ENCODE assay signal across 8 cellular contexts in genomic region chr3:10015476-10015904, GRCh38. TPM values are rescaled to one million over a fixed set of nuclear protein-coding genes. Genes with fewer than 3 reads are reported as not detected.
DNase-seq lines count a peak whose midpoint lies in the region; ATAC-seq and TF ChIP-seq lines count a peak whose summit lies in the region.

No MANE protein-coding gene starts in this region.

- POLR2A ChIA-PET in IMR-90 (lab: Charles Lee; ENCODE audit: unreplicated experiment), result interaction anchor here (1.4 kb wide), 1 partner anchor 9 kb away, joined by 3 read pairs; no protein-coding TSS in a partner anchor

- peak overlapping the region; percentile 94; the same call in 1 of the 3 replicates for H2BK15ac ChIP-seq in IMR-90 (ENCODE audit: low read depth, low read length)

- H3K9me1 ChIP-seq in IMR-90 (ENCODE audit: insufficient read depth, low read length), result peaks cover 11% of the 10 kb centered on the region

- peak; percentile 60 for ATAC-seq in IMR-90 (ENCODE audit: low read depth)
- ATAC-seq in GM19397 (IDR thresholded peaks at IDR 0.05; ENCODE audit: unreplicated experiment), result no peak
- ATAC-seq in activated naive CD4-positive, alpha-beta T cell treated with anti-CD3 and anti-CD28 coated beads, Interleukin-2, amount 50 U/mL, for 72 hours, result no peak

- 0% methylated on average over 1 of the region's 10 CpGs; no CpG with 5 or more reads in 1 of the 2 experiments for WGBS in IMR-90 (ENCODE audit: extremely low coverage in 2 of 2, insufficient read length in 1 of 2), 2 experiments
- 35% methylated on average over 8 of the region's 10 CpGs for WGBS in suprapubic skin

- peak overlapping the region; percentile 65; the same call in 1 of the 2 replicates for H3K23ac ChIP-seq in IMR-90 (ENCODE audit: low read depth, low read length)

- H2BK20ac ChIP-seq in IMR-90 (ENCODE audit: low read depth, low read length), result peak overlapping the region; percentile 30; the same call in 1 of the 2 replicates

- H4K5ac ChIP-seq in IMR-90 (ENCODE audit: low read depth, low read length), result peak overlapping the region; percentile 2; the same call in 1 of the 2 replicates

- peak overlapping the region; percentile 94 for H4K91ac ChIP-seq in IMR-90 (ENCODE audit: insufficient read depth, low read depth, low read length)

- no peak for TF ChIP-seq RAD21 in IMR-90 (IDR thresholded peaks at IDR 0.05; ENCODE audit: low read length)

- peak overlapping the region; percentile 69 to 93 for H4K8ac ChIP-seq in IMR-90 (ENCODE audit: low read depth in 2 of 2, low read length in 2 of 2)

- dilution Hi-C loops in IMR-90 (cut with HindIII; ENCODE audit: low sequenced_read_pairs, unreplicated experiment), result no loop called here

- peak overlapping the region; percentile 82 for H2AFZ ChIP-seq in IMR-90 (replicated peaks; ENCODE audit: low read length, poor library complexity)

- H3K4me1 ChIP-seq in IMR-90 (ENCODE audit: control insufficient read depth, insufficient read depth, low read length) (peaks cover 19% of the 10 kb centered on the region), suprapubic skin (peaks cover 27% of the 10 kb centered on the region)

- H3K56ac ChIP-seq in IMR-90 (ENCODE audit: extremely low read depth, insufficient read depth, low read length), result peak overlapping the region; percentile 45; the same call in 1 of the 2 replicates

- H3K27me3 ChIP-seq in IMR-90 (ENCODE audit: control insufficient read depth, insufficient read depth, low read length), result no peaks in the 10 kb centered on the region
- no peaks in the 10 kb centered on the region for H3K27me3 ChIP-seq in suprapubic skin

- TF ChIP-seq CTCF in IMR-90 (conservative IDR thresholded peaks at IDR 0.05; ENCODE audit: low read depth, low read length) (no peak), suprapubic skin (IDR thresholded peaks at IDR 0.05) (no peak)

- H3K4me3 ChIP-seq in IMR-90 (ENCODE audit: insufficient read depth, low read depth, low read length) (no peak overlapping the region), suprapubic skin (no peak overlapping the region)

- peaks cover 5 to 30% of the 10 kb centered on the region in 2 experiments; a peak in 3 of 4 replicates for H3K79me1 ChIP-seq in IMR-90 (ENCODE audit: low read depth in 1 of 2, low read length in 2 of 2)

- peak; percentile 97 for DNase-seq in IMR-90
- peak; percentile 77 for DNase-seq in brain pericyte (ENCODE audit: low read depth, low spot score)
- DNase-seq in kidney glomerular epithelial cell (lab: John Stamatoyannopoulos, UW), result peak; percentile 86
- DNase-seq in suprapubic skin (ENCODE audit: low spot score in 2 of 2), result peak; percentile 94 to 95
- DNase-seq in NCI-H510A treated with DMSO at 0.1 percent for 48 hours (lab: John Stamatoyannopoulos, UW), result no peak
- no peak for DNase-seq in activated naive CD4-positive, alpha-beta T cell treated with anti-CD3 and anti-CD28 coated beads, Interleukin-2, amount 50 U/mL, for 72 hours (ENCODE audit: low spot score in 2 of 2)
- DNase-seq in activated T-cell treated with anti-CD3 and anti-CD28 coated beads, Interleukin-2, amount 50 U/mL, for 24 hours, result no peak

- H3K4me3 Mint-ChIP-seq in activated T-cell treated with anti-CD3 and anti-CD28 coated beads, Interleukin-2, amount 50 U/mL, for 24 hours, result no peak overlapping the region

- in situ Hi-C loops in IMR-90 (cut with MboI; ENCODE audit: low sequenced_read_pairs), result no loop called here

- no peak for TF ChIP-seq EP300 in suprapubic skin (IDR thresholded peaks at IDR 0.05)

- 0 out of 2 replicates have a peak, but pooled peaks cover 7% of the 10 kb centered on the region for H4K20me1 ChIP-seq in IMR-90 (ENCODE audit: insufficient read depth, low read length)

- peak overlapping the region; percentile 26 for H3K14ac ChIP-seq in IMR-90 (replicated peaks; ENCODE audit: low read depth, low read length)

- no peak overlapping the region for H3K27ac Mint-ChIP-seq in activated naive CD4-positive, alpha-beta T cell treated with anti-CD3 and anti-CD28 coated beads, Interleukin-2, amount 50 U/mL, for 72 hours
- no peak overlapping the region for H3K27ac Mint-ChIP-seq in activated T-cell treated with anti-CD3 and anti-CD28 coated beads, Interleukin-2, amount 50 U/mL, for 24 hours

- H3K27ac ChIP-seq in IMR-90 (ENCODE audit: insufficient read depth, low read length), result peak overlapping the region; percentile 93
- H3K27ac ChIP-seq in suprapubic skin, result peak overlapping the region; percentile 82

- H3K18ac ChIP-seq in IMR-90 (ENCODE audit: low read depth, low read length), result peak overlapping the region; percentile 33

- H2AK9ac ChIP-seq in IMR-90 (replicated peaks; ENCODE audit: low read depth, low read length, poor library complexity), result peak overlapping the region; percentile 98

- CTCF ChIA-PET in IMR-90 (lab: Yijun Ruan, JAX), result interaction anchor here (0.6 to 1.5 kb wide), 2 partner anchors 11 to 40 kb away, joined by 4 to 6 read pairs; partner anchors contain the start of gene FANCD2

- H2AK5ac ChIP-seq in IMR-90 (ENCODE audit: low read depth, low read length), result peak overlapping the region; percentile 41; the same call in 1 of the 2 replicates

- peak overlapping the region; percentile 97 for H3K4ac ChIP-seq in IMR-90 (ENCODE audit: low read depth, low read length)

- peak overlapping the region; percentile 92 for H2BK5ac ChIP-seq in IMR-90 (ENCODE audit: low read depth, low read length, poor library complexity, severe bottlenecking)

- peak overlapping the region; percentile 47 for H3K9ac ChIP-seq in IMR-90 (ENCODE audit: low read depth, low read length)

- H3K36me3 Mint-ChIP-seq in activated naive CD4-positive, alpha-beta T cell treated with anti-CD3 and anti-CD28 coated beads, Interleukin-2, amount 50 U/mL, for 72 hours, result no peaks in the 10 kb centered on the region
- peaks cover 34% of the 10 kb centered on the region for H3K36me3 Mint-ChIP-seq in activated T-cell treated with anti-CD3 and anti-CD28 coated beads, Interleukin-2, amount 50 U/mL, for 24 hours (ENCODE audit: low read depth)

- no peak for TF ChIP-seq POLR2A in IMR-90 (IDR thresholded peaks at IDR 0.05; ENCODE audit: low read depth, low read length)
- no peak for TF ChIP-seq POLR2A in suprapubic skin (IDR thresholded peaks at IDR 0.05)

- intact Hi-C loops in IMR-90 (cut with micrococcal nuclease), result no loop called here

- no peaks in the 10 kb centered on the region for H3K9me3 Mint-ChIP-seq in activated naive CD4-positive, alpha-beta T cell treated with anti-CD3 and anti-CD28 coated beads, Interleukin-2, amount 50 U/mL, for 72 hours
- H3K9me3 Mint-ChIP-seq in activated T-cell treated with anti-CD3 and anti-CD28 coated beads, Interleukin-2, amount 50 U/mL, for 24 hours, result no peaks in the 10 kb centered on the region

- H3K27me3 Mint-ChIP-seq in activated T-cell treated with anti-CD3 and anti-CD28 coated beads, Interleukin-2, amount 50 U/mL, for 24 hours, result peaks cover 9% of the 10 kb centered on the region

- H3K9me3 ChIP-seq in IMR-90 (ENCODE audit: control insufficient read depth, insufficient read depth, low read length) (no peaks in the 10 kb centered on the region), suprapubic skin (no peaks in the 10 kb centered on the region)

- no TSS peak for BruUV-seq in IMR-90 (replicated peaks; lab: Mats Ljungman, UMichigan)

- H3K36me3 ChIP-seq in IMR-90 (ENCODE audit: control insufficient read depth, insufficient read depth, low read length) (peaks cover 10% of the 10 kb centered on the region), suprapubic skin (peaks cover 21% of the 10 kb centered on the region)

- peaks cover 20% of the 10 kb centered on the region for H3K4me1 Mint-ChIP-seq in activated T-cell treated with anti-CD3 and anti-CD28 coated beads, Interleukin-2, amount 50 U/mL, for 24 hours (ENCODE audit: low read depth)

- peak overlapping the region; percentile 49 for H3K4me2 ChIP-seq in IMR-90 (ENCODE audit: low read depth, low read length)

- peak overlapping the region; percentile 96 for H2BK120ac ChIP-seq in IMR-90 (ENCODE audit: low read depth, low read length)

TF ChIP-seq in IMR-90, 13 proteins besides CTCF, POLR2A, EP300 and RAD21 (continues in another document):
- TF ChIP-seq RFX5 (IDR thresholded peaks at IDR 0.05; ENCODE audit: low read depth, low read length) (no peak), FOS (IDR thresholded peaks at IDR 0.05; ENCODE audit: low read depth, low read length) (no peak), ELK1 (IDR thresholded peaks at IDR 0.05; ENCODE audit: borderline replicate concordance, low read depth, low read length) (no peak), CHD1 (IDR thresholded peaks at IDR 0.05; ENCODE audit: low read depth, low read length) (no peak), SMC3 (IDR thresholded peaks at IDR 0.05; ENCODE audit: low read depth, low read length) (no peak), RCOR1 (IDR thresholded peaks at IDR 0.05; ENCODE audit: insufficient replicate concordance, low read length) (no peak), MAZ (IDR thresholded peaks at IDR 0.05; ENCODE audit: borderline replicate concordance, low read depth, low read length) (no peak; the same call in 1 of the 2 replicates), CEBPB (IDR thresholded peaks at IDR 0.05; ENCODE audit: low read depth, low read length) (peak; percentile 94), MXI1 (IDR thresholded peaks at IDR 0.05; ENCODE audit: borderline replicate concordance, low read depth, low read length) (0 out of 2 replicates have a peak, but pooled peaks have one; percentile 15)

RNA-seq across cellular contexts. Expression of gene FANCD2, which starts 10.7 kb away (rescaled TPM):
- 18.9 and 19.7 TPM in 2 replicates for total RNA-seq in IMR-90 (2012; rRNA removed)
- 7.2 and 8.9 TPM in 2 replicates for polyA plus RNA-seq in IMR-90 (2012; rRNA removed)
- 2.2 and 4.7 TPM in 2 replicates for polyA plus RNA-seq in IMR-90 (2012; cell fraction: cytosol; rRNA removed)
- 5.4 and 22.6 TPM in 2 replicates for polyA plus RNA-seq in IMR-90 (2012; cell fraction: nucleus; rRNA removed; ENCODE audit: low replicate concordance)
- total RNA-seq in suprapubic skin, result 10 to 100 TPM in 2 of 4 donors, 1 to 10 TPM in 2; 4.9 to 23.2 (median 10.5) TPM
- total RNA-seq in activated naive CD4-positive, alpha-beta T cell treated with anti-CD3 and anti-CD28 coated beads, Interleukin-2, amount 50 U/mL, for 72 hours, result 100 to 1,000 TPM in 1 of 2 donors, 10 to 100 TPM in 1; 69.7 to 101 TPM

RNA-seq across cellular contexts. Expression of gene EMC3, which starts 28.8 kb away (rescaled TPM):
- total RNA-seq in IMR-90 (2012; rRNA removed), result 78.9 and 152 TPM in 2 replicates
- 83.3 and 96.7 TPM in 2 replicates for polyA plus RNA-seq in IMR-90 (2012; rRNA removed)
- 25.8 and 65.5 TPM in 2 replicates for polyA plus RNA-seq in IMR-90 (2012; cell fraction: cytosol; rRNA removed)
- polyA plus RNA-seq in IMR-90 (2012; cell fraction: nucleus; rRNA removed; ENCODE audit: low replicate concordance), result 19.1 and 55.3 TPM in 2 replicates
- total RNA-seq in suprapubic skin, result 10 to 100 TPM; 41.8 to 82.1 (median 77.5) TPM
- 10 to 100 TPM; 33.6 to 42.1 TPM for total RNA-seq in activated naive CD4-positive, alpha-beta T cell treated with anti-CD3 and anti-CD28 coated beads, Interleukin-2, amount 50 U/mL, for 72 hours

Comparison
In these comparisons a context has a peak if more than half of its experiments do, and no peak if none do; other contexts are left out.
1. DNase-seq: peak in IMR-90 (single experiment), brain pericyte (single experiment), kidney glomerular epithelial cell (single experiment) and suprapubic skin (2 of 2); none in NCI-H510A treated with DMSO at 0.1 percent for 48 hours (single experiment), activated naive CD4-positive, alpha-beta T cell treated with anti-CD3 and anti-CD28 coated beads, Interleukin-2, amount 50 U/mL, for 72 hours (0 of 2) and activated T-cell treated with anti-CD3 and anti-CD28 coated beads, Interleukin-2, amount 50 U/mL, for 24 hours (single experiment).